ENCODE assay signal across 2 cellular contexts in the genomic region with DNA sequence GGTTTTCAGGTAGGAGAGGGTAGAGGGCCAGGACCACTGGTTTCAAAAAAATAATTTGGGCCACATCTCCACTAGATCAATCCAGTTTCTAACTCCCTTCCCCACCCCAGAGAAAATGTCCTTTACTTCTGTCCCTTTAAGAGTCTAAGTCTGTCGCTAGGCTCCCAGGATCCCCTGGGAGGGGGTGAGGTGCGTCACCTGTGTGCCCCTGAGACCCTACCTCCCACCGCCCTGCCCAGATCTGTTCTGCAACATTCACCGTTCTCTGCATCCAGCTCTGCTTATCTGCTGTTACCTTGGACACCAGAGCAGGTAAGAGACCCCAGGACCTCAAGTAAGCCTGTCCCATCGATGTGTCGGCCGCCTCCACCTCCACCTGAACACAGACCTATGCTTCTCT.
TF ChIP-seq lines count a peak whose summit lies in the region.

A gene with protein sequence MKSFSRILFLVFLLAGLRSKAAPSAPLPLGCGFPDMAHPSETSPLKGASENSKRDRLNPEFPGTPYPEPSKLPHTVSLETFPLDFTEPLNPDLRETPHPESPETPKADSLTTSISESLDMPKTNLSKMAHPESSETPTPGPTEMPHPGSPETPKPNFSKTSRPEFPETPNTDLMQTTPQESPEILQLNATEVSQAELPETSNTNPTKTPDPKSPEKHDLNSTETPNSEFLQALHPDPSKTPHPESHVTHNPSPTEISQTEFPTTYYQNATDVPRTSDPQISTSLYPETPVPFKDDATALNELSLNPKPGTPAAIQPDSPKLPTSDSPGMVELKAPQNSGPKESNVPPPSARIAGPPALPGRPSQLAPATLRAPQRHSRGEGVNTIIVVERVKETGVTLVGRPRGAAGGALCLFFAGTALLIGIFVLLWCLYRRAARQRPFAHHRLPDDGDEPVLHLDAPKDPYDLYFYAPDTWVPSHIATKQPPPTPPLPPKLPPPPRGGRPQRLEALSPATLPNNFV (plus strand): TSS at position 211 of the 400 bp plus-strand sequence. CDS start 1,043 bp downstream, outside the sequence.

TF ChIP-seq in HCT116, 20 proteins besides CTCF, POLR2A, EP300 and RAD21:
- TF ChIP-seq ATF3 (IDR thresholded peaks at IDR 0.05) (no peak), ZFX (IDR thresholded peaks at IDR 0.05) (no peak), ELF1 (IDR thresholded peaks at IDR 0.05; ENCODE audit: borderline replicate concordance, low read depth) (no peak), JUND (IDR thresholded peaks at IDR 0.05) (no peak), TCF7L2 (IDR thresholded peaks at IDR 0.05; ENCODE audit: borderline replicate concordance, extremely low read depth, insufficient read depth, insufficient read length) (no peak), POLR2AphosphoS5 (IDR thresholded peaks at IDR 0.05; ENCODE audit: low read depth, low read length) (no peak), EZH2phosphoT487 (IDR thresholded peaks at IDR 0.05; ENCODE audit: borderline replicate concordance) (no peak), CBX3 (IDR thresholded peaks at IDR 0.05; ENCODE audit: low read depth) (no peak), SRF (IDR thresholded peaks at IDR 0.05; ENCODE audit: low read depth) (no peak)
- TF ChIP-seq, protein P1, sequence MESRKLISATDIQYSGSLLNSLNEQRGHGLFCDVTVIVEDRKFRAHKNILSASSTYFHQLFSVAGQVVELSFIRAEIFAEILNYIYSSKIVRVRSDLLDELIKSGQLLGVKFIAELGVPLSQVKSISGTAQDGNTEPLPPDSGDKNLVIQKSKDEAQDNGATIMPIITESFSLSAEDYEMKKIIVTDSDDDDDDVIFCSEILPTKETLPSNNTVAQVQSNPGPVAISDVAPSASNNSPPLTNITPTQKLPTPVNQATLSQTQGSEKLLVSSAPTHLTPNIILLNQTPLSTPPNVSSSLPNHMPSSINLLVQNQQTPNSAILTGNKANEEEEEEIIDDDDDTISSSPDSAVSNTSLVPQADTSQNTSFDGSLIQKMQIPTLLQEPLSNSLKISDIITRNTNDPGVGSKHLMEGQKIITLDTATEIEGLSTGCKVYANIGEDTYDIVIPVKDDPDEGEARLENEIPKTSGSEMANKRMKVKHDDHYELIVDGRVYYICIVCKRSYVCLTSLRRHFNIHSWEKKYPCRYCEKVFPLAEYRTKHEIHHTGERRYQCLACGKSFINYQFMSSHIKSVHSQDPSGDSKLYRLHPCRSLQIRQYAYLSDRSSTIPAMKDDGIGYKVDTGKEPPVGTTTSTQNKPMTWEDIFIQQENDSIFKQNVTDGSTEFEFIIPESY (IDR thresholded peaks at IDR 0.05; ENCODE audit: extremely low read depth, insufficient replicate concordance, low read length), result no peak
- TF ChIP-seq, protein P2, sequence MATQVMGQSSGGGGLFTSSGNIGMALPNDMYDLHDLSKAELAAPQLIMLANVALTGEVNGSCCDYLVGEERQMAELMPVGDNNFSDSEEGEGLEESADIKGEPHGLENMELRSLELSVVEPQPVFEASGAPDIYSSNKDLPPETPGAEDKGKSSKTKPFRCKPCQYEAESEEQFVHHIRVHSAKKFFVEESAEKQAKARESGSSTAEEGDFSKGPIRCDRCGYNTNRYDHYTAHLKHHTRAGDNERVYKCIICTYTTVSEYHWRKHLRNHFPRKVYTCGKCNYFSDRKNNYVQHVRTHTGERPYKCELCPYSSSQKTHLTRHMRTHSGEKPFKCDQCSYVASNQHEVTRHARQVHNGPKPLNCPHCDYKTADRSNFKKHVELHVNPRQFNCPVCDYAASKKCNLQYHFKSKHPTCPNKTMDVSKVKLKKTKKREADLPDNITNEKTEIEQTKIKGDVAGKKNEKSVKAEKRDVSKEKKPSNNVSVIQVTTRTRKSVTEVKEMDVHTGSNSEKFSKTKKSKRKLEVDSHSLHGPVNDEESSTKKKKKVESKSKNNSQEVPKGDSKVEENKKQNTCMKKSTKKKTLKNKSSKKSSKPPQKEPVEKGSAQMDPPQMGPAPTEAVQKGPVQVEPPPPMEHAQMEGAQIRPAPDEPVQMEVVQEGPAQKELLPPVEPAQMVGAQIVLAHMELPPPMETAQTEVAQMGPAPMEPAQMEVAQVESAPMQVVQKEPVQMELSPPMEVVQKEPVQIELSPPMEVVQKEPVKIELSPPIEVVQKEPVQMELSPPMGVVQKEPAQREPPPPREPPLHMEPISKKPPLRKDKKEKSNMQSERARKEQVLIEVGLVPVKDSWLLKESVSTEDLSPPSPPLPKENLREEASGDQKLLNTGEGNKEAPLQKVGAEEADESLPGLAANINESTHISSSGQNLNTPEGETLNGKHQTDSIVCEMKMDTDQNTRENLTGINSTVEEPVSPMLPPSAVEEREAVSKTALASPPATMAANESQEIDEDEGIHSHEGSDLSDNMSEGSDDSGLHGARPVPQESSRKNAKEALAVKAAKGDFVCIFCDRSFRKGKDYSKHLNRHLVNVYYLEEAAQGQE (IDR thresholded peaks at IDR 0.05; ENCODE audit: low read depth), result no peak

TF ChIP-seq in K562, 482 proteins besides CTCF, POLR2A, EP300 and RAD21:
- TF ChIP-seq ZBTB7A (IDR thresholded peaks at IDR 0.05; ENCODE audit: borderline replicate concordance, control insufficient read depth, low read depth, low read length), result peak; percentile 51; the same call in 1 of the 2 replicates
- TF ChIP-seq EGR1 (conservative IDR thresholded peaks at IDR 0.05), result no peak
